In genomic region chr4:5200546-5200945, GRCh38 we compare ENCODE assay signal across 31 cellular contexts.
"Had no signal": no experiment of that assay in that cellular context is flagged by ENCODE, and none has a peak within 500 bp of the region (broad histone marks: within the 10 kb centered on the region; RNA-seq: fewer than 3 reads in every experiment).

No MANE protein-coding gene starts in this region.

- H3K4me1 ChIP-seq: ascending aorta, breast epithelium, colonic mucosa, foreskin keratinocyte, gastrocnemius medialis, heart left ventricle had no signal

- H3K36me3 Mint-ChIP-seq: activated CD4-positive, alpha-beta memory T cell treated with anti-CD3 and anti-CD28 coated beads for 36 hours; activated CD8-positive, alpha-beta memory T cell treated with anti-CD3 and anti-CD28 coated beads, Interleukin-2, amount 10 ng/mL, durations not matched to agents 7 days and 5 days; activated naive CD4-positive, alpha-beta T cell treated with anti-CD3 and anti-CD28 coated beads, Interleukin-2, amount 50 U/mL, for 72 hours; activated naive CD8-positive, alpha-beta T cell treated with anti-CD3 and anti-CD28 coated beads, Interleukin-2, amount 10 ng/mL, durations not matched to agents 7 days and 5 days; brain had no signal

- ATAC-seq: activated CD4-positive, alpha-beta T cell treated with anti-CD3 and anti-CD28 coated beads for 36 hours; activated CD8-positive, alpha-beta memory T cell treated with anti-CD3 and anti-CD28 coated beads, Interleukin-2, amount 10 ng/mL, durations not matched to agents 7 days and 5 days; activated CD8-positive, alpha-beta T cell treated with anti-CD3 and anti-CD28 coated beads, Interleukin-2, amount 10 ng/mL, durations not matched to agents 7 days and 5 days; activated naive CD4-positive, alpha-beta T cell treated with anti-CD3 and anti-CD28 coated beads, Interleukin-2, amount 50 U/mL, for 72 hours; esophagus mucosa; foreskin keratinocyte; gastrocnemius medialis; heart left ventricle had no signal

- H3K4me3 ChIP-seq: ascending aorta, breast epithelium, cardiac muscle cell, colonic mucosa, gastrocnemius medialis, heart left ventricle had no signal

- H3K27ac Mint-ChIP-seq: activated CD4-positive, alpha-beta memory T cell treated with anti-CD3 and anti-CD28 coated beads for 36 hours; activated CD4-positive, alpha-beta T cell treated with anti-CD3 and anti-CD28 coated beads for 36 hours; activated CD4-positive, alpha-beta T cell treated with anti-CD3 and anti-CD28 coated beads, Interleukin-2, amount 10 ng/mL, durations not matched to agents 24 days and 14 days; activated CD8-positive, alpha-beta memory T cell treated with anti-CD3 and anti-CD28 coated beads, Interleukin-2, amount 10 ng/mL, durations not matched to agents 7 days and 5 days; activated CD8-positive, alpha-beta T cell treated with anti-CD3 and anti-CD28 coated beads, Interleukin-2, amount 10 ng/mL, durations not matched to agents 7 days and 5 days; activated naive CD4-positive, alpha-beta T cell treated with anti-CD3 and anti-CD28 coated beads for 36 hours; activated naive CD4-positive, alpha-beta T cell treated with anti-CD3 and anti-CD28 coated beads, Interleukin-2, amount 50 U/mL, for 72 hours; activated naive CD8-positive, alpha-beta T cell treated with anti-CD3 and anti-CD28 coated beads, Interleukin-2, amount 10 ng/mL, durations not matched to agents 7 days and 5 days; activated T-helper 1 cell treated with anti-CD3 and anti-CD28 coated beads, Interleukin-12 subunit alpha, Interleukin-12 subunit beta, Interleukin-2, Interleukin-4 antibody, amounts not matched to agents 30 ng/mL and 10 ng/mL and 1 ng/mL, durations not matched to agents 14 hours and 24 hours and 36 hours; activated T-helper 2 cell treated with anti-CD3 and anti-CD28 coated beads, Interferon-gamma antibody, Interleukin-2, Interleukin-4, amounts not matched to agents 10 μg/mL and 5 μg/mL and 100 μg/mL, durations not matched to agents 14 hours and 24 hours and 36 hours; endodermal cell had no signal

- DNase-seq: activated CD4-positive, alpha-beta memory T cell treated with anti-CD3 and anti-CD28 coated beads for 36 hours; activated CD4-positive, alpha-beta T cell treated with anti-CD3 and anti-CD28 coated beads for 36 hours; activated CD4-positive, alpha-beta T cell treated with anti-CD3 and anti-CD28 coated beads, Interleukin-2, amount 10 ng/mL, durations not matched to agents 24 days and 14 days; activated CD4-positive, CD25-positive, alpha-beta regulatory T cell; activated CD4-positive, CD25-positive, alpha-beta regulatory T cell treated with anti-CD3 and anti-CD28 coated beads, Interleukin-2, amount 50 U/mL, for 72 hours; activated CD8-positive, alpha-beta memory T cell treated with anti-CD3 and anti-CD28 coated beads, Interleukin-2, amount 10 ng/mL, durations not matched to agents 7 days and 5 days; activated CD8-positive, alpha-beta memory T cell treated with anti-CD3 and anti-CD28 coated beads, Interleukin-2, amount 50 U/mL, for 4 hours; activated CD8-positive, alpha-beta T cell treated with anti-CD3 and anti-CD28 coated beads, Interleukin-2, amount 10 ng/mL, durations not matched to agents 7 days and 5 days; activated effector memory CD4-positive, alpha-beta T cell treated with anti-CD3 and anti-CD28 coated beads, Interleukin-2, amount 50 U/mL, for 16 hours; activated naive CD4-positive, alpha-beta T cell treated with anti-CD3 and anti-CD28 coated beads for 36 hours; activated naive CD8-positive, alpha-beta T cell treated with anti-CD3 and anti-CD28 coated beads, Interleukin-2, amount 10 ng/mL, durations not matched to agents 7 days and 5 days; activated T-cell treated with anti-CD3 and anti-CD28 coated beads, Interleukin-2, amount 50 U/mL, for 1 hour; activated T-cell treated with anti-CD3 and anti-CD28 coated beads, Interleukin-2, amount 50 U/mL, for 48 hours; central memory CD4-positive, alpha-beta T cell; cerebellar nuclear complex; colonic mucosa; effector memory CD4-positive, alpha-beta T cell; endodermal cell; foreskin keratinocyte; gastrocnemius medialis; glutamatergic neuron; heart left ventricle; hypothalamus had no signal

- H3K4me1 Mint-ChIP-seq: activated CD4-positive, alpha-beta T cell treated with anti-CD3 and anti-CD28 coated beads for 36 hours; activated CD4-positive, alpha-beta T cell treated with anti-CD3 and anti-CD28 coated beads, Interleukin-2, amount 10 ng/mL, durations not matched to agents 24 days and 14 days; activated CD8-positive, alpha-beta memory T cell treated with anti-CD3 and anti-CD28 coated beads, Interleukin-2, amount 10 ng/mL, durations not matched to agents 7 days and 5 days; activated naive CD8-positive, alpha-beta T cell treated with anti-CD3 and anti-CD28 coated beads, Interleukin-2, amount 10 ng/mL, durations not matched to agents 7 days and 5 days had no signal

- H3K4me3 Mint-ChIP-seq: activated CD4-positive, alpha-beta memory T cell treated with anti-CD3 and anti-CD28 coated beads for 36 hours; activated CD4-positive, alpha-beta T cell treated with anti-CD3 and anti-CD28 coated beads for 36 hours; activated CD4-positive, alpha-beta T cell treated with anti-CD3 and anti-CD28 coated beads, Interleukin-2, amount 10 ng/mL, durations not matched to agents 24 days and 14 days; activated CD8-positive, alpha-beta memory T cell treated with anti-CD3 and anti-CD28 coated beads, Interleukin-2, amount 10 ng/mL, durations not matched to agents 7 days and 5 days; activated CD8-positive, alpha-beta T cell treated with anti-CD3 and anti-CD28 coated beads, Interleukin-2, amount 10 ng/mL, durations not matched to agents 7 days and 5 days; activated naive CD4-positive, alpha-beta T cell treated with anti-CD3 and anti-CD28 coated beads for 36 hours; activated naive CD8-positive, alpha-beta T cell treated with anti-CD3 and anti-CD28 coated beads, Interleukin-2, amount 10 ng/mL, durations not matched to agents 7 days and 5 days; activated T-helper 1 cell treated with anti-CD3 and anti-CD28 coated beads, Interleukin-12 subunit alpha, Interleukin-12 subunit beta, Interleukin-2, Interleukin-4 antibody, amounts not matched to agents 30 ng/mL and 10 ng/mL and 1 ng/mL, durations not matched to agents 14 hours and 24 hours and 36 hours; brain; endodermal cell had no signal

- H3K27me3 Mint-ChIP-seq: activated CD4-positive, alpha-beta memory T cell treated with anti-CD3 and anti-CD28 coated beads for 36 hours; activated CD4-positive, alpha-beta T cell treated with anti-CD3 and anti-CD28 coated beads for 36 hours; activated CD4-positive, alpha-beta T cell treated with anti-CD3 and anti-CD28 coated beads, Interleukin-2, amount 10 ng/mL, durations not matched to agents 24 days and 14 days; activated CD8-positive, alpha-beta memory T cell treated with anti-CD3 and anti-CD28 coated beads, Interleukin-2, amount 10 ng/mL, durations not matched to agents 7 days and 5 days; activated naive CD8-positive, alpha-beta T cell treated with anti-CD3 and anti-CD28 coated beads, Interleukin-2, amount 10 ng/mL, durations not matched to agents 7 days and 5 days had no signal

- H3K36me3 ChIP-seq: ascending aorta, breast epithelium, cardiac muscle cell, colonic mucosa, gastrocnemius medialis, heart left ventricle had no signal

- H3K27ac ChIP-seq: ascending aorta, breast epithelium, cardiac muscle cell, colonic mucosa, foreskin keratinocyte, gastrocnemius medialis, heart left ventricle had no signal

- H3K27me3 ChIP-seq: ascending aorta, breast epithelium, cardiac muscle cell, colonic mucosa, foreskin keratinocyte, gastrocnemius medialis, heart left ventricle had no signal

- H3K9me3 Mint-ChIP-seq: activated CD4-positive, alpha-beta memory T cell treated with anti-CD3 and anti-CD28 coated beads for 36 hours; activated naive CD8-positive, alpha-beta T cell treated with anti-CD3 and anti-CD28 coated beads, Interleukin-2, amount 10 ng/mL, durations not matched to agents 7 days and 5 days; activated T-helper 1 cell treated with anti-CD3 and anti-CD28 coated beads, Interleukin-12 subunit alpha, Interleukin-12 subunit beta, Interleukin-2, Interleukin-4 antibody, amounts not matched to agents 30 ng/mL and 10 ng/mL and 1 ng/mL, durations not matched to agents 14 hours and 24 hours and 36 hours; activated T-helper 2 cell treated with anti-CD3 and anti-CD28 coated beads, Interferon-gamma antibody, Interleukin-2, Interleukin-4, amounts not matched to agents 10 μg/mL and 5 μg/mL and 100 μg/mL, durations not matched to agents 14 hours and 24 hours and 36 hours had no signal

- H3K9me3 ChIP-seq: ascending aorta, breast epithelium, colonic mucosa, gastrocnemius medialis, heart left ventricle had no signal
